ENCODE assay signal across 21 cellular contexts in genomic region chr21:31725202-31725840, GRCh38. TPM values are rescaled to one million over a fixed set of nuclear protein-coding genes. Genes with fewer than 3 reads are reported as not detected.
DNase-seq lines count a peak whose midpoint lies in the region; ATAC-seq lines count a peak whose summit lies in the region.
"Had no signal": no experiment of that assay in that cellular context is flagged by ENCODE, and none has a peak within 500 bp of the region (broad histone marks: within the 10 kb centered on the region; RNA-seq: fewer than 3 reads in every experiment).

No MANE protein-coding gene starts in this region.

- peak overlapping the region; percentile 69 for H3K27ac Mint-ChIP-seq in activated CD4-positive, alpha-beta T cell treated with anti-CD3 and anti-CD28 coated beads, Interleukin-2, amount 10 ng/mL, durations not matched to agents 24 days and 14 days
- peak overlapping the region; percentile 76 for H3K27ac Mint-ChIP-seq in activated naive CD8-positive, alpha-beta T cell treated with anti-CD3 and anti-CD28 coated beads for 36 hours
- H3K27ac Mint-ChIP-seq in stimulated activated memory B cell treated with anti-CD40 and anti-IgM and Interleukin-4, amounts not matched to agents 10 μg/mL and 1 μg/mL and 100 μg/mL, for 72 hours, result peak overlapping the region; percentile 37
- H3K27ac Mint-ChIP-seq: type B pancreatic cell had no signal

- intact Hi-C loops in activated CD4-positive, alpha-beta T cell treated with anti-CD3 and anti-CD28 coated beads, Interleukin-2, amount 10 ng/mL, durations not matched to agents 24 days and 14 days (cut with micrococcal nuclease), result loop anchor here (1.0 to 10.0 kb wide), 2 partner anchors 11 to 171 kb away; no protein-coding TSS in a partner anchor

- no peaks in the 10 kb centered on the region for H3K9me3 Mint-ChIP-seq in activated CD4-positive, alpha-beta T cell treated with anti-CD3 and anti-CD28 coated beads, Interleukin-2, amount 10 ng/mL, durations not matched to agents 24 days and 14 days
- no peaks in the 10 kb centered on the region for H3K9me3 Mint-ChIP-seq in activated naive CD8-positive, alpha-beta T cell treated with anti-CD3 and anti-CD28 coated beads for 36 hours
- no peaks in the 10 kb centered on the region for H3K9me3 Mint-ChIP-seq in stimulated activated memory B cell treated with anti-CD40 and anti-IgM and Interleukin-4, amounts not matched to agents 10 μg/mL and 1 μg/mL and 100 μg/mL, for 72 hours
- H3K9me3 Mint-ChIP-seq: type B pancreatic cell had no signal

- peak overlapping the region; percentile 8 for H3K4me3 Mint-ChIP-seq in activated CD4-positive, alpha-beta T cell treated with anti-CD3 and anti-CD28 coated beads, Interleukin-2, amount 10 ng/mL, durations not matched to agents 24 days and 14 days
- peak overlapping the region; percentile 18 for H3K4me3 Mint-ChIP-seq in activated naive CD8-positive, alpha-beta T cell treated with anti-CD3 and anti-CD28 coated beads for 36 hours
- peak overlapping the region; percentile 3 for H3K4me3 Mint-ChIP-seq in stimulated activated memory B cell treated with anti-CD40 and anti-IgM and Interleukin-4, amounts not matched to agents 10 μg/mL and 1 μg/mL and 100 μg/mL, for 72 hours
- H3K4me3 Mint-ChIP-seq: type B pancreatic cell had no signal

- peak; percentile 75 for ATAC-seq in HG02870 (IDR thresholded peaks at IDR 0.05; ENCODE audit: unreplicated experiment)
- no peak for ATAC-seq in stimulated activated memory B cell treated with anti-CD40 and anti-IgM and Interleukin-4, amounts not matched to agents 10 μg/mL and 1 μg/mL and 100 μg/mL, for 72 hours
- no peak for ATAC-seq in HG02973 (IDR thresholded peaks at IDR 0.05; ENCODE audit: unreplicated experiment)
- ATAC-seq: HepG2 had no signal

- no peak for DNase-seq in activated CD4-positive, alpha-beta T cell treated with anti-CD3 and anti-CD28 coated beads, Interleukin-2, amount 10 ng/mL, durations not matched to agents 24 days and 14 days
- no peak for DNase-seq in activated CD4-positive, alpha-beta T cell treated with anti-CD3 and anti-CD28 coated beads, Interleukin-2, amount 50 U/mL, for 1 hour
- DNase-seq in activated naive CD8-positive, alpha-beta T cell treated with anti-CD3 and anti-CD28 coated beads for 36 hours, result no peak
- no peak for DNase-seq in DMS79 treated with DMSO at 0.1 percent for 48 hours (lab: John Stamatoyannopoulos, UW)
- DNase-seq in NCI-H510A treated with DMSO at 0.1 percent for 48 hours (lab: John Stamatoyannopoulos, UW), result no peak
- DNase-seq: activated CD4-positive, alpha-beta T cell treated with anti-CD3 and anti-CD28 coated beads for 48 hours; activated effector memory CD4-positive, alpha-beta T cell treated with Interleukin-2 at 50 U/mL for 16 hours; DMS53; hypothalamus; kidney glomerular epithelial cell; mesenchymal stem cell; MV-4-11; NCI-H1930; NCI-H524 treated with DMSO at 0.1 percent for 48 hours; stimulated activated CD4-positive, alpha-beta T cell treated with anti-CD3 and anti-CD28 coated beads, Interleukin-12 subunit alpha, Interleukin-12 subunit beta, amount 100 ng/mL, for 4 hours; stimulated activated naive CD4-positive, alpha-beta T cell treated with Interleukin-2 at 50 U/mL for 16 hours had no signal

- H3K36me3 Mint-ChIP-seq in activated CD4-positive, alpha-beta T cell treated with anti-CD3 and anti-CD28 coated beads, Interleukin-2, amount 10 ng/mL, durations not matched to agents 24 days and 14 days (ENCODE audit: low read depth), result peaks cover 12% of the 10 kb centered on the region
- H3K36me3 Mint-ChIP-seq in activated naive CD8-positive, alpha-beta T cell treated with anti-CD3 and anti-CD28 coated beads for 36 hours, result peaks cover 38% of the 10 kb centered on the region
- H3K36me3 Mint-ChIP-seq in stimulated activated memory B cell treated with anti-CD40 and anti-IgM and Interleukin-4, amounts not matched to agents 10 μg/mL and 1 μg/mL and 100 μg/mL, for 72 hours, result peaks cover 6% of the 10 kb centered on the region

- H3K27me3 Mint-ChIP-seq in activated CD4-positive, alpha-beta T cell treated with anti-CD3 and anti-CD28 coated beads, Interleukin-2, amount 10 ng/mL, durations not matched to agents 24 days and 14 days, result no peaks in the 10 kb centered on the region
- no peaks in the 10 kb centered on the region for H3K27me3 Mint-ChIP-seq in activated naive CD8-positive, alpha-beta T cell treated with anti-CD3 and anti-CD28 coated beads for 36 hours
- no peaks in the 10 kb centered on the region for H3K27me3 Mint-ChIP-seq in stimulated activated memory B cell treated with anti-CD40 and anti-IgM and Interleukin-4, amounts not matched to agents 10 μg/mL and 1 μg/mL and 100 μg/mL, for 72 hours
- H3K27me3 Mint-ChIP-seq: type B pancreatic cell had no signal

- H3K4me1 Mint-ChIP-seq in activated CD4-positive, alpha-beta T cell treated with anti-CD3 and anti-CD28 coated beads, Interleukin-2, amount 10 ng/mL, durations not matched to agents 24 days and 14 days, result peaks cover 27% of the 10 kb centered on the region
- H3K4me1 Mint-ChIP-seq in activated naive CD8-positive, alpha-beta T cell treated with anti-CD3 and anti-CD28 coated beads for 36 hours, result peaks cover 49% of the 10 kb centered on the region
- peaks cover 46% of the 10 kb centered on the region for H3K4me1 Mint-ChIP-seq in stimulated activated memory B cell treated with anti-CD40 and anti-IgM and Interleukin-4, amounts not matched to agents 10 μg/mL and 1 μg/mL and 100 μg/mL, for 72 hours

RNA-seq across cellular contexts. Expression of gene SCAF4, which starts 6.6 kb away (rescaled TPM):
- total RNA-seq in activated CD4-positive, alpha-beta T cell treated with anti-CD3 and anti-CD28 coated beads, Interleukin-2, amount 10 ng/mL, durations not matched to agents 24 days and 14 days, result 65.4 and 65.7 TPM in 2 replicates
- 10 to 100 TPM; 50.3 to 55.4 TPM for total RNA-seq in activated naive CD8-positive, alpha-beta T cell treated with anti-CD3 and anti-CD28 coated beads for 36 hours
